ENCODE assay signal across 21 cellular contexts in genomic region chr15:80597081-80597480, GRCh38.
DNase-seq lines count a peak whose midpoint lies in the region; ATAC-seq, FAIRE-seq and TF ChIP-seq lines count a peak whose summit lies in the region.
"Had no signal": no experiment of that assay in that cellular context is flagged by ENCODE, and none has a peak within 500 bp of the region (broad histone marks: within the 10 kb centered on the region; RNA-seq: fewer than 3 reads in every experiment).

No MANE protein-coding gene starts in this region.

- peak overlapping the region; percentile 91 for H3K27ac ChIP-seq in PC-3 (ENCODE audit: low read length)
- H3K27ac ChIP-seq in endothelial cell of umbilical vein (ENCODE audit: insufficient read depth, low read depth, low read length) = no peak overlapping the region
- H3K27ac ChIP-seq: C4-2B had no signal

- no peaks in the 10 kb centered on the region for H3K27me3 ChIP-seq in PC-3 (ENCODE audit: low read length)
- H3K27me3 ChIP-seq in endothelial cell of umbilical vein (ENCODE audit: control insufficient read depth in 2 of 2, insufficient read depth in 2 of 2, low read length in 2 of 2) = no peaks in the 10 kb centered on the region
- H3K27me3 ChIP-seq in mucosa of stomach (ENCODE audit: control insufficient read depth, insufficient read depth, low read length) = no peaks in the 10 kb centered on the region
- H3K27me3 ChIP-seq: MG63 had no signal

- TF ChIP-seq CTCF in PC-3 (conservative IDR thresholded peaks at IDR 0.05; ENCODE audit: low read depth, low read length) (no peak), endothelial cell of umbilical vein (IDR thresholded peaks at IDR 0.05; ENCODE audit: extremely low read depth in 1 of 2, insufficient read depth in 1 of 2, low read depth in 1 of 2, low read length in 2 of 2) (no peak), lower leg skin (IDR thresholded peaks at IDR 0.05) (no peak)

- H3K9me2 ChIP-seq in PC-3 (replicated peaks; ENCODE audit: low read length) = no peaks in the 10 kb centered on the region
- H3K9me2 ChIP-seq: SK-N-SH had no signal

- POLR2A ChIA-PET in PC-3 (lab: Charles Lee; ENCODE audit: unreplicated experiment) (no interaction called here), endothelial cell of umbilical vein (lab: Charles Lee) (interaction anchor here (1.0 kb wide), 1 partner anchor 9 kb away, joined by 3 read pairs; no protein-coding TSS in a partner anchor)

- H2AFZ ChIP-seq in PC-3 (ENCODE audit: low read length) (no peak overlapping the region), endothelial cell of umbilical vein (ENCODE audit: low read depth, low read length) (no peak overlapping the region)
- H2AFZ ChIP-seq: GM23338 had no signal

- TSS peak; percentile 85 for BruUV-seq in PC-3 (replicated peaks; lab: Mats Ljungman, UMichigan)
- no TSS peak for BruUV-seq in endothelial cell of umbilical vein (replicated peaks; lab: Mats Ljungman, UMichigan)

- TF ChIP-seq POLR2A in endothelial cell of umbilical vein (IDR thresholded peaks at IDR 0.05; ENCODE audit: low read depth, low read length) (no peak), lower leg skin (IDR thresholded peaks at IDR 0.05) (no peak)

- dilution Hi-C loops in endothelial cell of umbilical vein (cut with MboI; ENCODE audit: extremely low pct_ligation_motif_present, low sequenced_read_pairs) = no loop called here

- no peaks in the 10 kb centered on the region for H4K20me1 ChIP-seq in PC-3 (ENCODE audit: low read length)
- H4K20me1 ChIP-seq in endothelial cell of umbilical vein (replicated peaks; ENCODE audit: control insufficient read depth, extremely low read depth, insufficient read depth, low read length) = no peaks in the 10 kb centered on the region

- H3K4me2 ChIP-seq in PC-3 (ENCODE audit: low read length) = peak overlapping the region; percentile 38
- H3K4me2 ChIP-seq in endothelial cell of umbilical vein (ENCODE audit: insufficient read depth, low read length) = no peak overlapping the region
- H3K4me2 ChIP-seq: GM23338, SK-N-SH had no signal

- 92 to 97% methylated on average over 10 of the region's 10 CpGs for WGBS in lower leg skin, 2 donors

- H3K79me2 ChIP-seq in PC-3 (ENCODE audit: low read length) (no peaks in the 10 kb centered on the region), endothelial cell of umbilical vein (ENCODE audit: control insufficient read depth, insufficient read depth, low read length) (no peaks in the 10 kb centered on the region)

- peak overlapping the region; percentile 54 for H3K9ac ChIP-seq in PC-3 (ENCODE audit: low read length)
- no peak overlapping the region for H3K9ac ChIP-seq in endothelial cell of umbilical vein (replicated peaks; ENCODE audit: extremely low read depth, insufficient read depth, low read length)
- peak overlapping the region; percentile 57 for H3K9ac ChIP-seq in mucosa of stomach (ENCODE audit: low read length)
- H3K9ac ChIP-seq: SK-N-SH had no signal

- ATAC-seq in PC-3 (no peak), GM21529 (IDR thresholded peaks at IDR 0.05; ENCODE audit: unreplicated experiment) (no peak), GM19397 (IDR thresholded peaks at IDR 0.05; ENCODE audit: unreplicated experiment) (no peak)
- ATAC-seq: GM23338 had no signal

- H3F3A ChIP-seq in PC-3 (ENCODE audit: low read length, unreplicated experiment) = peaks cover 4% of the 10 kb centered on the region

- DNase-seq in PC-3 (no peak), endothelial cell of umbilical vein (ENCODE audit: low read depth, low spot score) (no peak), lower leg skin (ENCODE audit: low spot score in 2 of 2) (no peak)
- no peak for DNase-seq in stimulated activated CD4-positive, alpha-beta T cell treated with anti-CD3 and anti-CD28 coated beads, Interleukin-1b, Interleukin-23, amount 100 ng/mL, for 48 hours
- DNase-seq: AML-193; GF-D8; HCEC 1CT; Kasumi-1; MG63; NCI-H1092 treated with DMSO at 0.1 percent for 48 hours; NCI-H146; NCI-H2081; NCI-H2171 treated with DMSO at 0.1 percent for 48 hours; NK-92 treated with Interleukin-12 subunit alpha and Interleukin-12 subunit beta, amount 100 ng/mL, for 24 hours; SHP77 treated with DMSO at 0.1 percent for 48 hours; SK-N-SH had no signal

- H3K9me1 ChIP-seq in endothelial cell of umbilical vein (replicated peaks; ENCODE audit: control insufficient read depth, extremely low read depth, insufficient read depth, low read length) = no peaks in the 10 kb centered on the region

- peaks cover 41% of the 10 kb centered on the region for H3K4me1 ChIP-seq in PC-3 (ENCODE audit: insufficient read depth, low read length)
- H3K4me1 ChIP-seq in endothelial cell of umbilical vein (ENCODE audit: control insufficient read depth, extremely low read depth, insufficient read depth, low read length) = peaks cover 9% of the 10 kb centered on the region
- peaks cover 31% of the 10 kb centered on the region for H3K4me1 ChIP-seq in mucosa of stomach (ENCODE audit: control insufficient read depth, insufficient read depth, low read length)

- FAIRE-seq in endothelial cell of umbilical vein (lab: Jason Lieb, UNC) = peak; percentile 15

- H3K36me3 ChIP-seq in PC-3 (ENCODE audit: low read depth, low read length) = no peaks in the 10 kb centered on the region
- no peaks in the 10 kb centered on the region for H3K36me3 ChIP-seq in endothelial cell of umbilical vein (ENCODE audit: control insufficient read depth in 2 of 2, extremely low read depth in 1 of 2, insufficient read depth in 2 of 2, low read length in 2 of 2)
- H3K36me3 ChIP-seq in mucosa of stomach (ENCODE audit: control insufficient read depth, insufficient read depth, low read length) = no peaks in the 10 kb centered on the region
- H3K36me3 ChIP-seq: MG63 had no signal

- CTCF ChIA-PET in PC-3 (lab: Charles Lee) (no interaction called here), endothelial cell of umbilical vein (lab: Charles Lee) (interaction anchor here (0.7 to 2.6 kb wide), 2 partner anchors 29 to 179 kb away, joined by 3 to 12 read pairs; no protein-coding TSS in a partner anchor)

- H3K4me3 ChIP-seq in PC-3 (ENCODE audit: low read length) = no peak overlapping the region
- H3K4me3 ChIP-seq in endothelial cell of umbilical vein (replicated peaks in 1 of 3; ENCODE audit: insufficient read depth in 1 of 3, low read depth in 1 of 3, low read length in 3 of 3) = no peak overlapping the region
- no peak overlapping the region for H3K4me3 ChIP-seq in mucosa of stomach (ENCODE audit: low read length)
- H3K4me3 ChIP-seq in lower leg skin (ENCODE audit: low read depth, poor library complexity, severe bottlenecking) = no peak overlapping the region
- H3K4me3 ChIP-seq: GM23338, MG63 had no signal

- H3K9me3 ChIP-seq in PC-3 (ENCODE audit: low read length) (no peaks in the 10 kb centered on the region), endothelial cell of umbilical vein (replicated peaks; ENCODE audit: control insufficient read depth, insufficient read depth, low read length) (peaks cover 4% of the 10 kb centered on the region), mucosa of stomach (ENCODE audit: control insufficient read depth, low read length) (no peaks in the 10 kb centered on the region)

- intact Hi-C loops in PC-3 (cut with micrococcal nuclease) = loop anchor here (10.0 kb wide), 1 partner anchor 378 kb away; no protein-coding TSS in a partner anchor
- intact Hi-C loops in endothelial cell of umbilical vein (cut with micrococcal nuclease) = no loop called here
- intact Hi-C loops in lower leg skin (cut with DNase I; ENCODE audit: low total_unique reads) = no loop called here

TF ChIP-seq in endothelial cell of umbilical vein, 7 proteins besides CTCF, POLR2A, EP300 and RAD21:
- TF ChIP-seq GATA2 (IDR thresholded peaks at IDR 0.05; ENCODE audit: insufficient read depth, insufficient read length, low read depth, low read length) = no peak
- TF ChIP-seq FOS (IDR thresholded peaks at IDR 0.05; ENCODE audit: borderline replicate concordance, insufficient read depth, low read length) = no peak
- no peak for TF ChIP-seq JUN (IDR thresholded peaks at IDR 0.05; ENCODE audit: borderline replicate concordance, insufficient read depth, insufficient read length, low read depth)
- no peak for TF ChIP-seq MYC (IDR thresholded peaks at IDR 0.05; ENCODE audit: low read depth, low read length)
- no peak for TF ChIP-seq EZH2 (IDR thresholded peaks at IDR 0.05; ENCODE audit: borderline replicate concordance, low read depth, low read length, severe bottlenecking)
- no peak for TF ChIP-seq POLR2AphosphoS5 (IDR thresholded peaks at IDR 0.05; ENCODE audit: insufficient read depth, low read depth, low read length)
- no peak for TF ChIP-seq MAX (IDR thresholded peaks at IDR 0.05; ENCODE audit: insufficient read depth, insufficient read length)
